11 cellular contexts compared by ENCODE assay signal in the genomic region with DNA sequence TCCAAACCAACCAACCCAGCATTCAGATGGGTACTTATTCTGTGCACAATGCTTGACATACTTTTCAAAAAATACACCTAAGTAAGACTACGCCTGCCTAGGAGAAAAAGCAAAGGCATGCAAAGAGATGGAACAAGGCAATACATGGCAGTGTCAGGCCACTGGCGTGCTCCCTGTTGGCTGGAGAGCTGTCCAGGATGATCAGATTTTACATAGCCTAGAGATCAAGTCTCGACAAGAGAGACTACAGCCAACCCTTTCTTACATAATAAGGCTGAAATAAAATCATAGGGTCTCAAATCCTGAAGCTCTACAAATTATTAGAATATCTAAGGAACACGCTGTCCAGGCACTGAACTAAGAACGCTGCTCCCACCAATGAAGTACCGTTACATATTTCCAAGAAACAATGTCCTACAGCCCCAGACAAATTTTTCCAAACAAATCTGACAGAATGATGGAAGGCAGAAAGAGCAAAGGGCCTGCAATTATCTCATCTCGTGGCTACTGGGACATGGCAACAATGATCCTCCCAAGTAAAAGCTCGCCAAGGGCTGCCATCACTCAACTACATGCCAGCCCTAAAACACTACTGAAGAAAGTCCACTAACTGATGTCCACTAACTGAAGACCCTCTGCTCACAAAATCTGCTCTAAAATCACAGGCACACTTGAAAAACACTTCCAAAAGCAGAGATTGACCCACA. TPM values are rescaled to one million over a fixed set of nuclear protein-coding genes. Genes with fewer than 3 reads are reported as not detected.
DNase-seq lines count a peak whose midpoint lies in the region; ATAC-seq and TF ChIP-seq lines count a peak whose summit lies in the region.
"Had no signal": no experiment of that assay in that cellular context is flagged by ENCODE, and none has a peak within 500 bp of the region (broad histone marks: within the 10 kb centered on the region; RNA-seq: fewer than 3 reads in every experiment).

No MANE protein-coding gene starts in this region.

- no peak overlapping the region for H3K27ac ChIP-seq in effector memory CD4-positive, alpha-beta T cell (ENCODE audit: insufficient read depth, low read length, poor library complexity, severe bottlenecking)
- H3K27ac ChIP-seq: pancreas, tibial nerve had no signal

- peaks cover 0 to 4% of the 10 kb centered on the region in 2 donors for H3K9me3 Mint-ChIP-seq in activated naive CD4-positive, alpha-beta T cell treated with anti-CD3 and anti-CD28 coated beads, Interleukin-2, amount 50 U/mL, for 72 hours
- no peaks in the 10 kb centered on the region for H3K9me3 Mint-ChIP-seq in activated CD4-positive, alpha-beta memory T cell treated with anti-CD3 and anti-CD28 coated beads, Interleukin-2, amount 10 ng/mL, durations not matched to agents 7 days and 5 days
- no peaks in the 10 kb centered on the region for H3K9me3 Mint-ChIP-seq in stimulated activated naive B cell treated with anti-CD40 and anti-IgM and Interleukin-4, amounts not matched to agents 10 μg/mL and 1 μg/mL and 100 μg/mL, for 72 hours

- POLR2A ChIA-PET in activated CD4-positive, alpha-beta memory T cell treated with anti-CD3 and anti-CD28 coated beads, Interleukin-2, amount 10 ng/mL, durations not matched to agents 7 days and 5 days (lab: Charles Lee) = interaction anchor here (13.9 kb wide), 1 partner anchor 17 kb away, joined by 398 read pairs; the partner anchor contains the start of gene ARL6IP1

- peak overlapping the region; percentile 56 for H3K4me3 Mint-ChIP-seq in activated CD4-positive, alpha-beta memory T cell treated with anti-CD3 and anti-CD28 coated beads, Interleukin-2, amount 10 ng/mL, durations not matched to agents 7 days and 5 days
- peak overlapping the region; percentile 29 to 43 for H3K4me3 Mint-ChIP-seq in stimulated activated naive B cell treated with anti-CD40 and anti-IgM and Interleukin-4, amounts not matched to agents 10 μg/mL and 1 μg/mL and 100 μg/mL, for 72 hours

- peak overlapping the region; percentile 99 for H3K27ac Mint-ChIP-seq in activated naive CD4-positive, alpha-beta T cell treated with anti-CD3 and anti-CD28 coated beads, Interleukin-2, amount 50 U/mL, for 72 hours
- peak overlapping the region; percentile 52 for H3K27ac Mint-ChIP-seq in activated CD4-positive, alpha-beta memory T cell treated with anti-CD3 and anti-CD28 coated beads, Interleukin-2, amount 10 ng/mL, durations not matched to agents 7 days and 5 days
- no peak overlapping the region for H3K27ac Mint-ChIP-seq in stimulated activated naive B cell treated with anti-CD40 and anti-IgM and Interleukin-4, amounts not matched to agents 10 μg/mL and 1 μg/mL and 100 μg/mL, for 72 hours

- ATAC-seq in activated naive CD4-positive, alpha-beta T cell treated with anti-CD3 and anti-CD28 coated beads, Interleukin-2, amount 50 U/mL, for 72 hours = no peak
- no peak for ATAC-seq in stimulated activated naive B cell treated with anti-CD40 and anti-IgM and Interleukin-4, amounts not matched to agents 10 μg/mL and 1 μg/mL and 100 μg/mL, for 72 hours (replicated peaks)
- ATAC-seq in HG02973 (IDR thresholded peaks at IDR 0.05; ENCODE audit: unreplicated experiment) = no peak
- ATAC-seq: pancreas had no signal

- CTCF ChIA-PET in activated CD4-positive, alpha-beta memory T cell treated with anti-CD3 and anti-CD28 coated beads, Interleukin-2, amount 10 ng/mL, durations not matched to agents 7 days and 5 days (lab: Charles Lee) = interaction anchor here (1.3 to 9.3 kb wide), 2 partner anchors 17 to 184 kb away, joined by 5 to 144 read pairs; partner anchors contain the start of gene ARL6IP1

- DNase-seq in activated naive CD4-positive, alpha-beta T cell treated with anti-CD3 and anti-CD28 coated beads, Interleukin-2, amount 50 U/mL, for 72 hours (ENCODE audit: low spot score in 2 of 2) = no peak
- no peak for DNase-seq in activated naive CD4-positive, alpha-beta T cell treated with Interleukin-2 at 50 U/mL for 16 hours
- no peak for DNase-seq in activated CD4-positive, alpha-beta memory T cell treated with anti-CD3 and anti-CD28 coated beads, Interleukin-2, amount 10 ng/mL, durations not matched to agents 7 days and 5 days
- peak; percentile 21 for DNase-seq in fibroblast of villous mesenchyme (ENCODE audit: low read depth)
- DNase-seq in stimulated activated naive B cell treated with anti-CD40 and anti-IgM and Interleukin-4, amounts not matched to agents 10 μg/mL and 1 μg/mL and 100 μg/mL, for 72 hours = no peak
- no peak for DNase-seq in effector memory CD4-positive, alpha-beta T cell
- no peak for DNase-seq in dedifferentiated amniotic fluid mesenchymal stem cell (ENCODE audit: extremely low spot score)
- DNase-seq: NCI-H526 treated with DMSO at 0.1 percent for 48 hours, pancreas had no signal

- no peaks in the 10 kb centered on the region for H3K27me3 Mint-ChIP-seq in activated CD4-positive, alpha-beta memory T cell treated with anti-CD3 and anti-CD28 coated beads, Interleukin-2, amount 10 ng/mL, durations not matched to agents 7 days and 5 days
- H3K27me3 Mint-ChIP-seq in stimulated activated naive B cell treated with anti-CD40 and anti-IgM and Interleukin-4, amounts not matched to agents 10 μg/mL and 1 μg/mL and 100 μg/mL, for 72 hours = no peaks in the 10 kb centered on the region

- H3K4me1 Mint-ChIP-seq in activated CD4-positive, alpha-beta memory T cell treated with anti-CD3 and anti-CD28 coated beads, Interleukin-2, amount 10 ng/mL, durations not matched to agents 7 days and 5 days = peaks cover 58% of the 10 kb centered on the region
- peaks cover 29 to 48% of the 10 kb centered on the region in 2 donors for H3K4me1 Mint-ChIP-seq in stimulated activated naive B cell treated with anti-CD40 and anti-IgM and Interleukin-4, amounts not matched to agents 10 μg/mL and 1 μg/mL and 100 μg/mL, for 72 hours

- peaks cover 26% of the 10 kb centered on the region for H3K4me1 ChIP-seq in effector memory CD4-positive, alpha-beta T cell (ENCODE audit: control insufficient read depth, insufficient read depth, low read length, poor library complexity, severe bottlenecking)

- no peaks in the 10 kb centered on the region for H3K27me3 ChIP-seq in effector memory CD4-positive, alpha-beta T cell (replicated peaks; ENCODE audit: control insufficient read depth, insufficient read depth, low read length, poor library complexity, severe bottlenecking)
- H3K27me3 ChIP-seq: pancreas, tibial nerve had no signal

- TF ChIP-seq CTCF in fibroblast of villous mesenchyme (IDR thresholded peaks at IDR 0.05; ENCODE audit: insufficient read depth, low read depth, low read length) = no peak

- H3K9me3 ChIP-seq in effector memory CD4-positive, alpha-beta T cell (ENCODE audit: control insufficient read depth, low read length) = no peaks in the 10 kb centered on the region
- H3K9me3 ChIP-seq: pancreas, tibial nerve had no signal

- no peak overlapping the region for H3K4me3 ChIP-seq in fibroblast of villous mesenchyme (ENCODE audit: low read depth, low read length)
- H3K4me3 ChIP-seq in effector memory CD4-positive, alpha-beta T cell (ENCODE audit: insufficient read depth, low read depth, low read length, poor library complexity, severe bottlenecking) = no peak overlapping the region
- H3K4me3 ChIP-seq: pancreas, tibial nerve had no signal

- H3K36me3 ChIP-seq in effector memory CD4-positive, alpha-beta T cell (ENCODE audit: control insufficient read depth, insufficient read depth, low read length) = peaks cover 57% of the 10 kb centered on the region

- H3K36me3 Mint-ChIP-seq in activated naive CD4-positive, alpha-beta T cell treated with anti-CD3 and anti-CD28 coated beads, Interleukin-2, amount 50 U/mL, for 72 hours = peaks cover 53 to 66% of the 10 kb centered on the region in 2 donors
- H3K36me3 Mint-ChIP-seq in activated CD4-positive, alpha-beta memory T cell treated with anti-CD3 and anti-CD28 coated beads, Interleukin-2, amount 10 ng/mL, durations not matched to agents 7 days and 5 days (ENCODE audit: low read depth) = peaks cover 74% of the 10 kb centered on the region
- H3K36me3 Mint-ChIP-seq in stimulated activated naive B cell treated with anti-CD40 and anti-IgM and Interleukin-4, amounts not matched to agents 10 μg/mL and 1 μg/mL and 100 μg/mL, for 72 hours = peaks cover 51 to 65% of the 10 kb centered on the region in 2 donors

RNA-seq across cellular contexts. Expression of gene RPS15A, which starts 5.1 kb away (rescaled TPM):
- 1,000 to 10,000 TPM; 2,227 to 2,841 TPM for total RNA-seq in activated naive CD4-positive, alpha-beta T cell treated with anti-CD3 and anti-CD28 coated beads, Interleukin-2, amount 50 U/mL, for 72 hours
- total RNA-seq in activated CD4-positive, alpha-beta memory T cell treated with anti-CD3 and anti-CD28 coated beads, Interleukin-2, amount 10 ng/mL, durations not matched to agents 7 days and 5 days = 1,000 to 10,000 TPM; 1,725 to 1,747 TPM
- total RNA-seq in fibroblast of villous mesenchyme = 871 and 1,016 TPM in 2 replicates

RNA-seq across cellular contexts. Expression of gene ARL6IP1, which starts 16.3 kb away (rescaled TPM):
- 100 to 1,000 TPM; 116 to 164 TPM for total RNA-seq in activated naive CD4-positive, alpha-beta T cell treated with anti-CD3 and anti-CD28 coated beads, Interleukin-2, amount 50 U/mL, for 72 hours
- 100 to 1,000 TPM; 264 to 277 TPM for total RNA-seq in activated CD4-positive, alpha-beta memory T cell treated with anti-CD3 and anti-CD28 coated beads, Interleukin-2, amount 10 ng/mL, durations not matched to agents 7 days and 5 days
- total RNA-seq in fibroblast of villous mesenchyme = 161 and 369 TPM in 2 replicates
